ENCODE assay signal across 1 cellular context in genomic region chr1:51667556-51667955, GRCh38.
TF ChIP-seq lines count a peak whose summit lies in the region.

No MANE protein-coding gene starts in this region.

TF ChIP-seq in K562, 482 proteins besides CTCF, POLR2A, EP300 and RAD21:
- peak; percentile 46; the same call in 1 of the 2 replicates for TF ChIP-seq HMBOX1 (IDR thresholded peaks at IDR 0.05)
- no peak for TF ChIP-seq BRCA1 (IDR thresholded peaks at IDR 0.05)
- TF ChIP-seq BRCA1 (CRISPR knock-in tag; IDR thresholded peaks at IDR 0.05), result no peak
